ENCODE assay signal across 8 cellular contexts in the genomic region with DNA sequence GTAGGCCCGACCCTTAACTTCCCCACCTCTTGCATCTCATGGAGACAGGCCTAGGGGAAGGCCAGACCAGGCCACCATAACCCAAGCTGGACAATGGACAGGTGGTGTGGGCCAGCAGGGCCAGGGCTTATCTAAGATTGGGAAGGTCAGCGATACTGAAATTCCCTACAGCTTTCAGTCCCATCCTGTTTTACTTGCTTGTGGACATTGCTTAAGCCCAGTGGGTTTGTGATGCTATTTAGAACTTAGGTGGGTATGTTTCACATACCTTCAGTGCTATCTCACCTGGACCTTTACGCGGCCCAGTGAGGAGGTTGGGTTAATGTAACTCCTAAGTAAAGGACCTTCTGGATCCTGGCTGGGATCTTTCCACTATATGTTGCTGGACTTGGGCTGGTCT. TPM values are rescaled to one million over a fixed set of nuclear protein-coding genes. Genes with fewer than 3 reads are reported as not detected.
DNase-seq lines count a peak whose midpoint lies in the region; ATAC-seq, FAIRE-seq and TF ChIP-seq lines count a peak whose summit lies in the region.

No MANE protein-coding gene starts in this region.

- peaks cover 32 to 64% (median 35%) of the 10 kb centered on the region in 3 donors for H3K4me1 Mint-ChIP-seq in T-cell

- peak overlapping the region; percentile 69 for H3K27ac ChIP-seq in VCaP

- no peaks in the 10 kb centered on the region for H3K9me3 Mint-ChIP-seq in T-cell

- H3K27ac Mint-ChIP-seq in T-cell: no peak overlapping the region

- POLR2A ChIA-PET in T-cell (lab: Charles Lee): no interaction called here

- CTCF ChIA-PET in T-cell (lab: Charles Lee): no interaction called here

- no peak for TF ChIP-seq CTCF in VCaP (conservative IDR thresholded peaks at IDR 0.05)
- TF ChIP-seq CTCF in foreskin fibroblast (IDR thresholded peaks at IDR 0.05; ENCODE audit: low read depth, low read length): no peak
- TF ChIP-seq CTCF in retinal pigment epithelial cell (conservative IDR thresholded peaks at IDR 0.05; ENCODE audit: low read depth, low read length): no peak

- peak overlapping the region in 1 of 3 donors; percentile 85 for H3K4me3 Mint-ChIP-seq in T-cell

- ATAC-seq in GM21381 (IDR thresholded peaks at IDR 0.05; ENCODE audit: unreplicated experiment) (no peak), T-cell (replicated peaks in 1 of 4) (no peak)

- no peaks in the 10 kb centered on the region for H3K36me3 Mint-ChIP-seq in T-cell

- no peak for DNase-seq in GM12891 (ENCODE audit: insufficient read length, low spot score)
- DNase-seq in foreskin fibroblast: no peak
- DNase-seq in retinal pigment epithelial cell (ENCODE audit: low read depth): no peak
- no peak for DNase-seq in occipital lobe (lab: John Stamatoyannopoulos, UW)
- no peak for DNase-seq in mesenteric fat pad (ENCODE audit: low spot score)
- DNase-seq in T-cell: no peak

- no peak for TF ChIP-seq POLR2A in GM12891 (IDR thresholded peaks at IDR 0.05; ENCODE audit: low read depth, low read length)

- H3K27me3 Mint-ChIP-seq in T-cell: peaks cover 0 to 44% of the 10 kb centered on the region in 2 donors

- peak overlapping the region; percentile 71 to 98 for H3K4me3 ChIP-seq in foreskin fibroblast (ENCODE audit: low read depth in 1 of 2, low read length in 2 of 2)
- H3K4me3 ChIP-seq in retinal pigment epithelial cell (ENCODE audit: low read length): peak overlapping the region; percentile 93

- FAIRE-seq in GM12891 (lab: Jason Lieb, UNC): peak; percentile 33

TF ChIP-seq in GM12891, 5 proteins besides CTCF, POLR2A, EP300 and RAD21:
- TF ChIP-seq POU2F2 (IDR thresholded peaks at IDR 0.05; ENCODE audit: low read depth, low read length) (no peak), PAX5 (IDR thresholded peaks at IDR 0.05; ENCODE audit: insufficient read depth, low read length, severe bottlenecking) (no peak), SPI1 (IDR thresholded peaks at IDR 0.05; ENCODE audit: low read depth, low read length) (no peak), POLR2AphosphoS5 (IDR thresholded peaks at IDR 0.05; ENCODE audit: low read depth, low read length) (no peak), TAF1 (IDR thresholded peaks at IDR 0.05; ENCODE audit: low read depth, low read length) (no peak)

RNA-seq across cellular contexts. Expression of a gene that starts 1.7 kb away (rescaled TPM):
- polyA plus RNA-seq in GM12891 (2012; ENCODE audit: low read depth, missing spikeins): 85.3 TPM
- total RNA-seq in occipital lobe (109 TPM), mesenteric fat pad (28.1 TPM), T-cell (10 to 100 TPM in 1 of 5 donors, 1 to 10 TPM in 4; 1.9 to 20.9 (median 2.7) TPM)

RNA-seq across cellular contexts. Expression of a gene that starts 13.0 kb away (rescaled TPM):
- polyA plus RNA-seq in GM12891 (2012; ENCODE audit: low read depth, missing spikeins): 9.4 TPM
- total RNA-seq in occipital lobe (85.0 TPM), mesenteric fat pad (36.3 TPM), T-cell (1 to 10 TPM; 1.9 to 8.8 (median 2.9) TPM)

RNA-seq across cellular contexts. Expression of a gene that starts 37.1 kb away (rescaled TPM):
- 73.7 TPM for polyA plus RNA-seq in GM12891 (2012; ENCODE audit: low read depth, missing spikeins)
- total RNA-seq in occipital lobe: 13.3 TPM
- 8.0 TPM for total RNA-seq in mesenteric fat pad
- total RNA-seq in T-cell: 10 to 100 TPM in 4 of 5 donors, 1 to 10 TPM in 1; 8.5 to 12.6 (median 10.9) TPM

RNA-seq across cellular contexts. Expression of a gene that starts 37.4 kb away (rescaled TPM):
- polyA plus RNA-seq in GM12891 (2012; ENCODE audit: low read depth, missing spikeins): 340 TPM
- total RNA-seq in occipital lobe (39.6 TPM), mesenteric fat pad (80.8 TPM), T-cell (10 to 100 TPM; 68.1 to 96.0 (median 87.8) TPM)
